Comparison of ENCODE assay signal across 11 cellular contexts in genomic region chr18:58140366-58141325, GRCh38.
DNase-seq lines count a peak whose midpoint lies in the region; ATAC-seq and TF ChIP-seq lines count a peak whose summit lies in the region.
"Had no signal": no experiment of that assay in that cellular context is flagged by ENCODE, and none has a peak within 500 bp of the region (broad histone marks: within the 10 kb centered on the region; RNA-seq: fewer than 3 reads in every experiment).

No MANE protein-coding gene starts in this region.

- no peak overlapping the region for H3K27ac ChIP-seq in gastroesophageal sphincter
- H3K27ac ChIP-seq: brain microvascular endothelial cell, epithelial cell of prostate had no signal

- no peaks in the 10 kb centered on the region for H3K27me3 ChIP-seq in gastroesophageal sphincter
- H3K27me3 ChIP-seq: brain microvascular endothelial cell had no signal

- peaks cover 7% of the 10 kb centered on the region for H3K36me3 Mint-ChIP-seq in Calu3 (ENCODE audit: insufficient read depth, unreplicated experiment)

- ATAC-seq in mucosa of descending colon, result peak; percentile 64
- no peak for ATAC-seq in HG02970 (IDR thresholded peaks at IDR 0.05; ENCODE audit: low FRiP score, unreplicated experiment)
- no peak for ATAC-seq in gastroesophageal sphincter

- H3K36me3 ChIP-seq in mucosa of descending colon (ENCODE audit: low read depth) (no peaks in the 10 kb centered on the region), gastroesophageal sphincter (no peaks in the 10 kb centered on the region)
- H3K36me3 ChIP-seq: brain microvascular endothelial cell had no signal

- H3K4me1 ChIP-seq in mucosa of descending colon (ENCODE audit: low read depth), result no peaks in the 10 kb centered on the region
- peaks cover 0 to 15% (median 0%) of the 10 kb centered on the region in 3 donors for H3K4me1 ChIP-seq in gastroesophageal sphincter

- no TSS peak for BruUV-seq in Calu3 (replicated peaks; lab: Mats Ljungman, UMichigan)

- H3K9me3 ChIP-seq in mucosa of descending colon (no peaks in the 10 kb centered on the region), gastroesophageal sphincter (no peaks in the 10 kb centered on the region)

- intact Hi-C loops in Calu3 (cut with micrococcal nuclease; ENCODE audit: unreplicated experiment) (loop anchor here (1.0 kb wide), 1 partner anchor 38 kb away; no protein-coding TSS in a partner anchor), mucosa of descending colon (cut with DNase I, micrococcal nuclease) (no loop called here)

- H3K27ac Mint-ChIP-seq in Calu3 (ENCODE audit: unreplicated experiment), result no peak overlapping the region
- H3K27ac Mint-ChIP-seq: activated T-cell treated with anti-CD3 and anti-CD28 coated beads, Interleukin-2, amount 50 U/mL, for 24 hours had no signal

- H3K4me1 Mint-ChIP-seq in Calu3 (ENCODE audit: low read depth, unreplicated experiment), result peaks cover 58% of the 10 kb centered on the region

- TF ChIP-seq POLR2A in gastroesophageal sphincter (IDR thresholded peaks at IDR 0.05), result no peak

- peak; percentile 41 for DNase-seq in Calu3
- DNase-seq in NCI-H1930 (lab: John Stamatoyannopoulos, UW), result peak; percentile 11 to 18
- peak; percentile 84 for DNase-seq in cerebellar cortex (ENCODE audit: low spot score)
- peak in 1 of 3 donors; percentile 41 for DNase-seq in mucosa of descending colon
- DNase-seq in GM10266 (ENCODE audit: extremely low spot score), result no peak
- no peak for DNase-seq in HuH-7 (ENCODE audit: low spot score)
- DNase-seq: activated T-cell treated with anti-CD3 and anti-CD28 coated beads, Interleukin-2, amount 50 U/mL, for 24 hours; brain microvascular endothelial cell had no signal

- no peaks in the 10 kb centered on the region for H3K27me3 Mint-ChIP-seq in Calu3 (ENCODE audit: unreplicated experiment)

- H3K4me3 Mint-ChIP-seq in Calu3 (ENCODE audit: low read depth, unreplicated experiment), result peak overlapping the region; percentile 3
- H3K4me3 Mint-ChIP-seq: activated T-cell treated with anti-CD3 and anti-CD28 coated beads, Interleukin-2, amount 50 U/mL, for 24 hours had no signal

- H3K9me3 Mint-ChIP-seq in Calu3 (ENCODE audit: low read depth, unreplicated experiment), result no peaks in the 10 kb centered on the region
- H3K9me3 Mint-ChIP-seq: activated T-cell treated with anti-CD3 and anti-CD28 coated beads, Interleukin-2, amount 50 U/mL, for 24 hours had no signal

- CTCF ChIA-PET in Calu3 (lab: Charles Lee), result interaction anchor here (1.1 to 1.9 kb wide), 2 partner anchors 37 to 97 kb away, joined by 3 to 6 read pairs; partner anchors contain the start of gene NEDD4L

- TF ChIP-seq EP300 in gastroesophageal sphincter (IDR thresholded peaks at IDR 0.05), result no peak

- TF ChIP-seq CTCF in Calu3 (IDR thresholded peaks at IDR 0.05; ENCODE audit: unreplicated experiment), result no peak
- TF ChIP-seq CTCF in mucosa of descending colon (IDR thresholded peaks at IDR 0.05), result no peak
- no peak for TF ChIP-seq CTCF in GM10266 (IDR thresholded peaks at IDR 0.05; ENCODE audit: control insufficient read depth, insufficient read depth, low read depth, missing control alignments)
- TF ChIP-seq CTCF in gastroesophageal sphincter (IDR thresholded peaks at IDR 0.05), result no peak

- H3K4me3 ChIP-seq in mucosa of descending colon (no peak overlapping the region), gastroesophageal sphincter (no peak overlapping the region)

- WGBS in gastroesophageal sphincter (ENCODE audit: low coverage in 1 of 2), 2 donors, result 67 to 72% methylated on average over 2 to 7 of the region's 12 CpGs

Comparison
In these comparisons a context has a peak if more than half of its experiments do, and no peak if none do; other contexts are left out.
1. DNase-seq: peak in Calu3 (single experiment), NCI-H1930 (2 of 2) and cerebellar cortex (single experiment); none in GM10266 (single experiment) and HuH-7 (single experiment).